ENCODE assay signal across 27 cellular contexts in genomic region chr2:175539122-175539521, GRCh38.
"Had no signal": no experiment of that assay in that cellular context is flagged by ENCODE, and none has a peak within 500 bp of the region (broad histone marks: within the 10 kb centered on the region; RNA-seq: fewer than 3 reads in every experiment).

No MANE protein-coding gene starts in this region.

- H3K9me3 ChIP-seq: ascending aorta, colonic mucosa, esophagus squamous epithelium had no signal

- H3K36me3 ChIP-seq: ascending aorta, breast epithelium, cardiac muscle cell, colonic mucosa, esophagus squamous epithelium, gastroesophageal sphincter had no signal

- ATAC-seq: activated naive CD4-positive, alpha-beta T cell treated with anti-CD3 and anti-CD28 coated beads, Interleukin-2, amount 50 U/mL, for 72 hours; gastroesophageal sphincter; WTC11 had no signal

- DNase-seq: activated CD4-positive, alpha-beta memory T cell treated with anti-CD3 and anti-CD28 coated beads, Interleukin-2, amount 10 ng/mL, durations not matched to agents 7 days and 5 days; activated CD4-positive, alpha-beta T cell treated with anti-CD3 and anti-CD28 coated beads for 1 hour; activated CD4-positive, alpha-beta T cell treated with anti-CD3 and anti-CD28 coated beads for 4 hours; activated CD4-positive, alpha-beta T cell treated with anti-CD3 and anti-CD28 coated beads, Interleukin-2, amount 10 ng/mL, durations not matched to agents 7 days and 5 days; activated CD4-positive, alpha-beta T cell treated with anti-CD3 and anti-CD28 coated beads, Interleukin-2, amount 50 U/mL, for 4 hours; activated CD8-positive, alpha-beta memory T cell treated with anti-CD3 and anti-CD28 coated beads, Interleukin-2, amount 50 U/mL, for 48 hours; activated gamma-delta T cell; activated naive CD4-positive, alpha-beta T cell; activated naive CD4-positive, alpha-beta T cell treated with anti-CD3 and anti-CD28 coated beads, Interleukin-2, amount 10 ng/mL, durations not matched to agents 7 days and 5 days; activated naive CD8-positive, alpha-beta T cell treated with anti-CD3 and anti-CD28 coated beads, Interleukin-2, amount 10 ng/mL, durations not matched to agents 7 days and 5 days; activated T-cell treated with anti-CD3 and anti-CD28 coated beads for 4 hours; activated T-cell treated with anti-CD3 and anti-CD28 coated beads, Interleukin-2, amount 50 U/mL, for 24 hours; activated T-cell treated with anti-CD3 and anti-CD28 coated beads, Interleukin-2, amount 50 U/mL, for 72 hours; central memory CD4-positive, alpha-beta T cell; cerebellar nuclear complex; colonic mucosa; effector CD8-positive, alpha-beta T cell; esophagus squamous epithelium; foreskin melanocyte; T-helper 2 cell had no signal

- H3K4me1 ChIP-seq: ascending aorta, breast epithelium, colonic mucosa, esophagus squamous epithelium, gastroesophageal sphincter had no signal

- H3K4me3 ChIP-seq: ascending aorta, breast epithelium, cardiac muscle cell, colonic mucosa, esophagus squamous epithelium, gastroesophageal sphincter had no signal

- H3K27me3 ChIP-seq: ascending aorta, breast epithelium, cardiac muscle cell, colonic mucosa, esophagus squamous epithelium had no signal

- H3K27ac ChIP-seq: ascending aorta, breast epithelium, cardiac muscle cell, colonic mucosa, epithelial cell of prostate, esophagus squamous epithelium, gastroesophageal sphincter had no signal
